Comparison of ENCODE assay signal across 20 cellular contexts in the genomic region with DNA sequence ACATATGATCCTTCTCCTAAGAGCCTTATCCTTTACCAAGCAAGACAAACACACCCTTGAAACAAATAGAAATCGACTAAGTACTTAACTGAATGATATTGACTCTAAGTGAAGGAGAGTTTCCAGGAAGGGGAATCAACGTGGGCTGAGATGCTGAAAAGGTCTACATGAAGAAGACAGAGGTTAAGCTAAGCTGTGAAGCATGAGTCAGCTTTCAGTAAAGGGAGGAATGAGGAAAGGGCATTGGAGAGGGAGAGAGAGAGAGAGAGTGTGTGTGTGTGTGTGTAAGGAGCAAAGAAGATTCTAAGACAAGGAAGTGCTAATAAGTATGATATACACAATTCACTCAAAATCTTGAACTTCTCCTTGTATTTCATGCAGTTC.
DNase-seq lines count a peak whose midpoint lies in the region; ATAC-seq and TF ChIP-seq lines count a peak whose summit lies in the region.
"Had no signal": no experiment of that assay in that cellular context is flagged by ENCODE, and none has a peak within 500 bp of the region (broad histone marks: within the 10 kb centered on the region; RNA-seq: fewer than 3 reads in every experiment).

No MANE protein-coding gene starts in this region.

- no peak for TF ChIP-seq CTCF in astrocyte of the spinal cord (IDR thresholded peaks at IDR 0.05; ENCODE audit: low read depth, low read length)
- TF ChIP-seq CTCF in fibroblast of the aortic adventitia (IDR thresholded peaks at IDR 0.05; ENCODE audit: insufficient read depth, low read length) = no peak
- TF ChIP-seq CTCF in stomach (IDR thresholded peaks at IDR 0.05) = no peak
- TF ChIP-seq CTCF in WTC11 (IDR thresholded peaks at IDR 0.05) = no peak

- peaks cover 8% of the 10 kb centered on the region; the same call in 1 of the 2 replicates for H3K4me1 Mint-ChIP-seq in WTC11
- H3K4me1 Mint-ChIP-seq: activated B cell treated with CpG ODN at 0.5 μM for 24 hours had no signal

- in situ Hi-C loops in astrocyte of the spinal cord (cut with HindIII; ENCODE audit: low sequenced_read_pairs) = no loop called here

- ATAC-seq in WTC11 = no peak
- ATAC-seq: activated CD8-positive, alpha-beta T cell treated with anti-CD3 and anti-CD28 coated beads, Interleukin-2, amount 10 ng/mL, durations not matched to agents 7 days and 5 days; activated naive CD4-positive, alpha-beta T cell treated with anti-CD3 and anti-CD28 coated beads, Interleukin-2, amount 50 U/mL, for 72 hours; activated T-cell treated with anti-CD3 and anti-CD28 coated beads, Interleukin-2, amount 50 U/mL, for 4 hours; esophagus mucosa had no signal

- 8 to 29% (median 13%) methylated on average over 2 of the region's 2 CpGs for WGBS in stomach, 5 donors

- intact Hi-C loops in stomach (cut with DNase I; ENCODE audit: low total_unique reads) = no loop called here

- no peak for TF ChIP-seq POLR2A in stomach (IDR thresholded peaks at IDR 0.05)

- DNase-seq in DMS53 (lab: John Stamatoyannopoulos, UW) (peak; percentile 19), DMS53 treated with DMSO at 0.1 percent for 48 hours (lab: John Stamatoyannopoulos, UW; ENCODE audit: unreplicated experiment) (no peak), astrocyte of the spinal cord (ENCODE audit: low read depth, low spot score) (peak; percentile 34), fibroblast of the aortic adventitia (ENCODE audit: low read depth) (peak; percentile 31), stomach (no peak), D341Med (ENCODE audit: low spot score) (no peak), hypothalamus (lab: John Stamatoyannopoulos, UW) (no peak), WTC11 (ENCODE audit: low spot score) (no peak)
- DNase-seq: activated B cell treated with CpG ODN at 0.5 μM for 24 hours; activated CD8-positive, alpha-beta T cell treated with anti-CD3 and anti-CD28 coated beads, Interleukin-2, amount 10 ng/mL, durations not matched to agents 7 days and 5 days; activated T-cell treated with anti-CD3 and anti-CD28 coated beads, Interleukin-2, amount 50 U/mL, for 4 hours; MG63; NCI-H1694; NCI-H69; SJCRH30 had no signal

- H3K9me3 Mint-ChIP-seq in WTC11 = peaks cover 17% of the 10 kb centered on the region
- H3K9me3 Mint-ChIP-seq: activated B cell treated with CpG ODN at 0.5 μM for 24 hours; activated T-cell treated with anti-CD3 and anti-CD28 coated beads, Interleukin-2, amount 50 U/mL, for 4 hours; neural crest cell had no signal

- no peaks in the 10 kb centered on the region for H3K27me3 ChIP-seq in stomach
- H3K27me3 ChIP-seq: BLaER1, MG63, SJCRH30 had no signal

- H3K36me3 Mint-ChIP-seq in WTC11 = no peaks in the 10 kb centered on the region

- POLR2A ChIA-PET in WTC11 (lab: Charles Lee) = no interaction called here

- H3K36me3 ChIP-seq in stomach = no peaks in the 10 kb centered on the region
- H3K36me3 ChIP-seq: BLaER1, MG63, SJCRH30 had no signal

- peaks cover 28 to 57% (median 40%) of the 10 kb centered on the region in 4 donors for H3K4me1 ChIP-seq in stomach
- H3K4me1 ChIP-seq: BLaER1, SJCRH30 had no signal

- peak overlapping the region; percentile 55 to 76 (median 67) for H3K27ac ChIP-seq in stomach
- H3K27ac ChIP-seq: 22Rv1, BLaER1, SJCRH30 had no signal

- CTCF ChIA-PET in WTC11 (lab: Charles Lee) = no interaction called here

- no peak overlapping the region for H3K27ac Mint-ChIP-seq in WTC11
- H3K27ac Mint-ChIP-seq: activated B cell treated with CpG ODN at 0.5 μM for 24 hours; activated CD8-positive, alpha-beta T cell treated with anti-CD3 and anti-CD28 coated beads, Interleukin-2, amount 10 ng/mL, durations not matched to agents 7 days and 5 days; activated naive CD4-positive, alpha-beta T cell treated with anti-CD3 and anti-CD28 coated beads, Interleukin-2, amount 50 U/mL, for 72 hours had no signal

- no peak for TF ChIP-seq EP300 in stomach (IDR thresholded peaks at IDR 0.05)

- no peaks in the 10 kb centered on the region for H3K9me3 ChIP-seq in stomach
- H3K9me3 ChIP-seq: BLaER1, MG63, SJCRH30 had no signal

- H3K27me3 Mint-ChIP-seq in WTC11 (ENCODE audit: low read depth) = no peaks in the 10 kb centered on the region; the same call in 1 of the 2 replicates

- no peak overlapping the region for H3K4me3 Mint-ChIP-seq in WTC11
- H3K4me3 Mint-ChIP-seq: activated B cell treated with CpG ODN at 0.5 μM for 24 hours; activated CD8-positive, alpha-beta T cell treated with anti-CD3 and anti-CD28 coated beads, Interleukin-2, amount 10 ng/mL, durations not matched to agents 7 days and 5 days; activated T-cell treated with anti-CD3 and anti-CD28 coated beads, Interleukin-2, amount 50 U/mL, for 4 hours; neural crest cell had no signal

- no peak overlapping the region for H3K4me3 ChIP-seq in astrocyte of the spinal cord (ENCODE audit: low read depth, low read length)
- no peak overlapping the region for H3K4me3 ChIP-seq in fibroblast of the aortic adventitia (ENCODE audit: low read depth, low read length)
- no peak overlapping the region for H3K4me3 ChIP-seq in stomach
- H3K4me3 ChIP-seq: BLaER1, MG63, SJCRH30 had no signal

TF ChIP-seq in WTC11, 78 proteins besides CTCF, POLR2A, EP300 and RAD21 (continues in another document):
- TF ChIP-seq, protein P1, sequence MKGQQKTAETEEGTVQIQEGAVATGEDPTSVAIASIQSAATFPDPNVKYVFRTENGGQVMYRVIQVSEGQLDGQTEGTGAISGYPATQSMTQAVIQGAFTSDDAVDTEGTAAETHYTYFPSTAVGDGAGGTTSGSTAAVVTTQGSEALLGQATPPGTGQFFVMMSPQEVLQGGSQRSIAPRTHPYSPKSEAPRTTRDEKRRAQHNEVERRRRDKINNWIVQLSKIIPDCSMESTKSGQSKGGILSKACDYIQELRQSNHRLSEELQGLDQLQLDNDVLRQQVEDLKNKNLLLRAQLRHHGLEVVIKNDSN (CRISPR knock-in tag; IDR thresholded peaks at IDR 0.05) = no peak
- TF ChIP-seq GRHL2 (CRISPR knock-in tag; IDR thresholded peaks at IDR 0.05; ENCODE audit: insufficient replicate concordance, severe bottlenecking) = no peak
- TF ChIP-seq, protein P2, sequence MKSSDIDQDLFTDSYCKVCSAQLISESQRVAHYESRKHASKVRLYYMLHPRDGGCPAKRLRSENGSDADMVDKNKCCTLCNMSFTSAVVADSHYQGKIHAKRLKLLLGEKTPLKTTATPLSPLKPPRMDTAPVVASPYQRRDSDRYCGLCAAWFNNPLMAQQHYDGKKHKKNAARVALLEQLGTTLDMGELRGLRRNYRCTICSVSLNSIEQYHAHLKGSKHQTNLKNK (CRISPR knock-in tag; IDR thresholded peaks at IDR 0.05) = no peak
- TF ChIP-seq, protein P3, sequence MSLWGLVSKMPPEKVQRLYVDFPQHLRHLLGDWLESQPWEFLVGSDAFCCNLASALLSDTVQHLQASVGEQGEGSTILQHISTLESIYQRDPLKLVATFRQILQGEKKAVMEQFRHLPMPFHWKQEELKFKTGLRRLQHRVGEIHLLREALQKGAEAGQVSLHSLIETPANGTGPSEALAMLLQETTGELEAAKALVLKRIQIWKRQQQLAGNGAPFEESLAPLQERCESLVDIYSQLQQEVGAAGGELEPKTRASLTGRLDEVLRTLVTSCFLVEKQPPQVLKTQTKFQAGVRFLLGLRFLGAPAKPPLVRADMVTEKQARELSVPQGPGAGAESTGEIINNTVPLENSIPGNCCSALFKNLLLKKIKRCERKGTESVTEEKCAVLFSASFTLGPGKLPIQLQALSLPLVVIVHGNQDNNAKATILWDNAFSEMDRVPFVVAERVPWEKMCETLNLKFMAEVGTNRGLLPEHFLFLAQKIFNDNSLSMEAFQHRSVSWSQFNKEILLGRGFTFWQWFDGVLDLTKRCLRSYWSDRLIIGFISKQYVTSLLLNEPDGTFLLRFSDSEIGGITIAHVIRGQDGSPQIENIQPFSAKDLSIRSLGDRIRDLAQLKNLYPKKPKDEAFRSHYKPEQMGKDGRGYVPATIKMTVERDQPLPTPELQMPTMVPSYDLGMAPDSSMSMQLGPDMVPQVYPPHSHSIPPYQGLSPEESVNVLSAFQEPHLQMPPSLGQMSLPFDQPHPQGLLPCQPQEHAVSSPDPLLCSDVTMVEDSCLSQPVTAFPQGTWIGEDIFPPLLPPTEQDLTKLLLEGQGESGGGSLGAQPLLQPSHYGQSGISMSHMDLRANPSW (CRISPR knock-in tag; conservative IDR thresholded peaks at IDR 0.05; ENCODE audit: low read depth) = no peak
- no peak for TF ChIP-seq GABPB1 (CRISPR knock-in tag; IDR thresholded peaks at IDR 0.05)
- no peak for TF ChIP-seq CBFB (CRISPR knock-in tag; IDR thresholded peaks at IDR 0.05; ENCODE audit: low read depth)
- TF ChIP-seq FOXK1 (CRISPR knock-in tag; IDR thresholded peaks at IDR 0.05) = no peak
- TF ChIP-seq, protein P4, sequence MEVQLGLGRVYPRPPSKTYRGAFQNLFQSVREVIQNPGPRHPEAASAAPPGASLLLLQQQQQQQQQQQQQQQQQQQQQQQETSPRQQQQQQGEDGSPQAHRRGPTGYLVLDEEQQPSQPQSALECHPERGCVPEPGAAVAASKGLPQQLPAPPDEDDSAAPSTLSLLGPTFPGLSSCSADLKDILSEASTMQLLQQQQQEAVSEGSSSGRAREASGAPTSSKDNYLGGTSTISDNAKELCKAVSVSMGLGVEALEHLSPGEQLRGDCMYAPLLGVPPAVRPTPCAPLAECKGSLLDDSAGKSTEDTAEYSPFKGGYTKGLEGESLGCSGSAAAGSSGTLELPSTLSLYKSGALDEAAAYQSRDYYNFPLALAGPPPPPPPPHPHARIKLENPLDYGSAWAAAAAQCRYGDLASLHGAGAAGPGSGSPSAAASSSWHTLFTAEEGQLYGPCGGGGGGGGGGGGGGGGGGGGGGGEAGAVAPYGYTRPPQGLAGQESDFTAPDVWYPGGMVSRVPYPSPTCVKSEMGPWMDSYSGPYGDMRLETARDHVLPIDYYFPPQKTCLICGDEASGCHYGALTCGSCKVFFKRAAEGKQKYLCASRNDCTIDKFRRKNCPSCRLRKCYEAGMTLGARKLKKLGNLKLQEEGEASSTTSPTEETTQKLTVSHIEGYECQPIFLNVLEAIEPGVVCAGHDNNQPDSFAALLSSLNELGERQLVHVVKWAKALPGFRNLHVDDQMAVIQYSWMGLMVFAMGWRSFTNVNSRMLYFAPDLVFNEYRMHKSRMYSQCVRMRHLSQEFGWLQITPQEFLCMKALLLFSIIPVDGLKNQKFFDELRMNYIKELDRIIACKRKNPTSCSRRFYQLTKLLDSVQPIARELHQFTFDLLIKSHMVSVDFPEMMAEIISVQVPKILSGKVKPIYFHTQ (CRISPR knock-in tag; IDR thresholded peaks at IDR 0.05) = no peak
- no peak for TF ChIP-seq ZNF138 (CRISPR knock-in tag; conservative IDR thresholded peaks at IDR 0.05)

Comparison
In these comparisons a context has a peak if more than half of its experiments do, and no peak if none do; other contexts are left out.
1. DNase-seq: peak in DMS53 (single experiment), astrocyte of the spinal cord (single experiment) and fibroblast of the aortic adventitia (single experiment); none in DMS53 treated with DMSO at 0.1 percent for 48 hours (single experiment), stomach (single experiment), D341Med (single experiment), hypothalamus (0 of 51) and WTC11 (single experiment).